Comparison of ENCODE assay signal across 31 cellular contexts in genomic region chr17:82148997-82149396, GRCh38.
"Had no signal": no experiment of that assay in that cellular context is flagged by ENCODE, and none has a peak within 500 bp of the region (broad histone marks: within the 10 kb centered on the region; RNA-seq: fewer than 3 reads in every experiment).

No MANE protein-coding gene starts in this region.

- ATAC-seq: activated CD4-positive, alpha-beta T cell treated with anti-CD3 and anti-CD28 coated beads for 36 hours; activated CD4-positive, CD25-positive, alpha-beta regulatory T cell treated with anti-CD3 and anti-CD28 coated beads, Interleukin-2, amount 50 U/mL, for 24 hours; activated naive CD4-positive, alpha-beta T cell treated with anti-CD3 and anti-CD28 coated beads, Interleukin-2, amount 50 U/mL, for 72 hours; activated T-cell treated with anti-CD3 and anti-CD28 coated beads, Interleukin-2, amount 50 U/mL, for 4 hours; WTC11 had no signal

- DNase-seq: activated CD4-positive, alpha-beta memory T cell treated with anti-CD3 and anti-CD28 coated beads for 36 hours; activated CD4-positive, alpha-beta T cell treated with anti-CD3 and anti-CD28 coated beads for 36 hours; activated CD4-positive, alpha-beta T cell treated with anti-CD3 and anti-CD28 coated beads, Interleukin-2, amount 50 U/mL, for 1 hour; activated CD8-positive, alpha-beta memory T cell treated with anti-CD3 and anti-CD28 coated beads, Interleukin-2, amount 50 U/mL, for 4 hours; activated gamma-delta T cell treated with Interleukin-2 at 50 U/mL for 16 hours; activated naive CD4-positive, alpha-beta T cell treated with anti-CD3 and anti-CD28 coated beads for 36 hours; activated T-cell treated with anti-CD3 and anti-CD28 coated beads for 4 hours; activated T-cell treated with anti-CD3 and anti-CD28 coated beads, Interleukin-2, amount 50 U/mL, for 4 hours; adrenal gland; central memory CD4-positive, alpha-beta T cell; Kasumi-1; MM.1S; MV-4-11; NCI-H1092 treated with DMSO at 0.1 percent for 48 hours; NCI-H1417; NCI-H146; NCI-H187; NCI-H2029 treated with DMSO at 0.1 percent for 48 hours; NCI-H2107; NCI-H2171; NCI-H510A; NCI-H526; NCI-H748 treated with DMSO at 0.1 percent for 48 hours; NK-92 treated with Interleukin-12 subunit alpha and Interleukin-12 subunit beta, amount 100 ng/mL, for 24 hours; PC-3; Peyer's patch; SHP77; SJCRH30 had no signal
